8 cellular contexts compared by ENCODE assay signal in genomic region chr12:121536929-121537813, GRCh38. TPM values are rescaled to one million over a fixed set of nuclear protein-coding genes. Genes with fewer than 3 reads are reported as not detected.
DNase-seq lines count a peak whose midpoint lies in the region; ATAC-seq, FAIRE-seq and TF ChIP-seq lines count a peak whose summit lies in the region.

No MANE protein-coding gene starts in this region.

- H3K36me3 ChIP-seq in ACC112 (ENCODE audit: insufficient read depth, low read length) (no peaks in the 10 kb centered on the region), left lung (no peaks in the 10 kb centered on the region)

- no peaks in the 10 kb centered on the region for H3K9me3 Mint-ChIP-seq in dendritic cell treated with granulocyte-macrophage colony-stimulating factor and Interleukin-4, amounts not matched to agents 40 ng/mL and 50 ng/mL, for 4 days

- peak overlapping the region; percentile 78 for H3K4me3 Mint-ChIP-seq in dendritic cell treated with granulocyte-macrophage colony-stimulating factor and Interleukin-4, amounts not matched to agents 40 ng/mL and 50 ng/mL, for 4 days

- no peak for TF ChIP-seq CTCF in WI38 (IDR thresholded peaks at IDR 0.05; ENCODE audit: low read depth, low read length)
- no peak for TF ChIP-seq CTCF in left lung (IDR thresholded peaks at IDR 0.05)

- peak; percentile 52 for ATAC-seq in HG02884 (IDR thresholded peaks at IDR 0.05; ENCODE audit: unreplicated experiment)
- peak; percentile 81 for ATAC-seq in left lung

- peak; percentile 84 for DNase-seq in GM18507 (ENCODE audit: extremely low spot score, insufficient read length, low read depth)
- DNase-seq in NCI-H2029 (lab: John Stamatoyannopoulos, UW): peak; percentile 73
- peak; percentile 95 to 99 for DNase-seq in left lung
- DNase-seq in stimulated activated CD4-positive, alpha-beta T cell treated with anti-CD3 and anti-CD28 coated beads, Interleukin-4, amount 100 ng/mL, for 1 hour: peak; percentile 42

- peaks cover 49% of the 10 kb centered on the region for H3K36me3 Mint-ChIP-seq in dendritic cell treated with granulocyte-macrophage colony-stimulating factor and Interleukin-4, amounts not matched to agents 40 ng/mL and 50 ng/mL, for 4 days (ENCODE audit: low read depth)

- peak overlapping the region; percentile 92 for H3K27ac Mint-ChIP-seq in dendritic cell treated with granulocyte-macrophage colony-stimulating factor and Interleukin-4, amounts not matched to agents 40 ng/mL and 50 ng/mL, for 4 days

- intact Hi-C loops in dendritic cell treated with granulocyte-macrophage colony-stimulating factor and Interleukin-4, amounts not matched to agents 40 ng/mL and 50 ng/mL, for 4 days (cut with micrococcal nuclease): loop anchor here (5.0 kb wide), 1 partner anchor 35 kb away; no protein-coding TSS in a partner anchor
- intact Hi-C loops in left lung (cut with DNase I): no loop called here

- H3K4me3 ChIP-seq in ACC112 (ENCODE audit: low read depth, low read length) (peak overlapping the region; percentile 82), WI38 (ENCODE audit: low read depth, low read length) (peak overlapping the region; percentile 56), left lung (peak overlapping the region; percentile 50 to 68)

- H3K79me2 ChIP-seq in ACC112 (ENCODE audit: control insufficient read depth, insufficient read depth, low read length, unreplicated experiment): no peaks in the 10 kb centered on the region

- peaks cover 83% of the 10 kb centered on the region for H3K4me1 Mint-ChIP-seq in dendritic cell treated with granulocyte-macrophage colony-stimulating factor and Interleukin-4, amounts not matched to agents 40 ng/mL and 50 ng/mL, for 4 days (ENCODE audit: low read depth)

- no peaks in the 10 kb centered on the region for H3K27me3 Mint-ChIP-seq in dendritic cell treated with granulocyte-macrophage colony-stimulating factor and Interleukin-4, amounts not matched to agents 40 ng/mL and 50 ng/mL, for 4 days

- H3K27ac ChIP-seq in ACC112 (ENCODE audit: low read depth, low read length): peak overlapping the region; percentile 18; the same call in 1 of the 2 replicates
- peak overlapping the region; percentile 89 to 92 for H3K27ac ChIP-seq in left lung

- H3K27me3 ChIP-seq in ACC112 (ENCODE audit: insufficient read depth, low read length) (no peaks in the 10 kb centered on the region), left lung (no peaks in the 10 kb centered on the region)

- H2AFZ ChIP-seq in ACC112 (ENCODE audit: low read length, unreplicated experiment): peak overlapping the region; percentile 52

- H3K4me1 ChIP-seq in ACC112 (ENCODE audit: control insufficient read depth, insufficient read depth, low read length, unreplicated experiment) (peaks cover 3% of the 10 kb centered on the region), left lung (peaks cover 25 to 59% of the 10 kb centered on the region in 2 donors)

- no peaks in the 10 kb centered on the region for H3K9me3 ChIP-seq in left lung

- FAIRE-seq in GM18507 (lab: Jason Lieb, UNC): peak; percentile 97

RNA-seq across cellular contexts. Expression of gene KDM2B, which starts 43.7 kb away (rescaled TPM):
- 10 to 100 TPM; 22.9 to 37.1 TPM for total RNA-seq in left lung

Comparison
In these comparisons a context has a peak if more than half of its experiments do, and no peak if none do; other contexts are left out.
1. Peak in every context shown above with its lines: DNase-seq, ATAC-seq, H3K4me3 ChIP-seq and H3K27ac ChIP-seq.
2. DNase-seq: peak in every context shown above with its lines; median percentile 97 in left lung; 84 in GM18507; 73 in NCI-H2029; 42 in stimulated activated CD4-positive, alpha-beta T cell treated with anti-CD3 and anti-CD28 coated beads, Interleukin-4, amount 100 ng/mL, for 1 hour.